Comparison of ENCODE assay signal across 8 cellular contexts in the genomic region with DNA sequence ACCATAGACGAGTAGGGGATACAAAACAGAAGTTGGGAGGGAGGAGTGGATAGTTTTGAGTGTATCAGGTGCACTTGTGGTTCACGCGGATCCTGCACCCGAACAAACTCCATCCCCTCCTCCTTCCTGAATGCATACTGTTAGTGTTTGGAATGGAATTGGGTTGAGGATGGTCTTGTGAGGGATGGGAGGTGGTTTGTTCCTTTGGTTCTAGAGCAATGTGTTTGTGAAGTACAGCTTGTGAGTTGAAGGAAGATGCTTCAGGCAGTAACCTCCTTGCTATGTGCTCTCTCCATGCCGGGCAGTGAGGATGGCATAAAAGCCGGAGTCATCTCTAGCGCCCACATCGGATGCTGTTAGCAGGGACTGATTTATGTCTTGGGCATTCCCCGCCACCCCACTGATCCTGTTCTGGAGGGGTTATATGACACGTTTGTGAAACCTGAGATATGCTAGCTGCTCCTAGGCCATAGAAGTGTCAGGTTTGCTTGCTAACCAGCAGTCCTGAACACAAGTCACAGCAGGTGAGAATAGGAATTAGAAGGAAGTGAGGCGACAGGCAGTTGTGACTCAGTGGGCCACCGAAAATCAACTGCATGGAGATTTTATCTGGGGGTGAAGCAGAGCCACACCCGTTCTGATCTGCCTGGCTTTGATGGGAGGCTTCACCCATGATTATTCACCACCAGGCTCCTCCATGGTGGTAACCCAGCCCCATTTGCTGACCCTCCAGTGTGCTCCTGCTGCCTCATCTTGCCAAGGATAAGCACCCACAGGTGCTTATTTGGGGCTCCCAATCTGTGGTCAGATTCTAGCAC. TPM values are rescaled to one million over a fixed set of nuclear protein-coding genes. Genes with fewer than 3 reads are reported as not detected.
DNase-seq lines count a peak whose midpoint lies in the region; ATAC-seq and FAIRE-seq lines count a peak whose summit lies in the region.

No MANE protein-coding gene starts in this region.

- FAIRE-seq in GM18507 (lab: Jason Lieb, UNC) = peak; percentile 73

- H3K9me3 ChIP-seq in skeletal muscle satellite cell (replicated peaks; ENCODE audit: low read length) = no peaks in the 10 kb centered on the region

- H3K4me2 ChIP-seq in skeletal muscle satellite cell (ENCODE audit: low read length) = peak overlapping the region; percentile 77

- no peak for ATAC-seq in GM18861 (IDR thresholded peaks at IDR 0.05; ENCODE audit: unreplicated experiment)
- no peak for ATAC-seq in HG03039 (IDR thresholded peaks at IDR 0.05; ENCODE audit: unreplicated experiment)
- no peak for ATAC-seq in HG03025 (IDR thresholded peaks at IDR 0.05; ENCODE audit: low FRiP score, unreplicated experiment)

- H3K36me3 ChIP-seq in skeletal muscle satellite cell (ENCODE audit: insufficient read depth, low read length) = peaks cover 7% of the 10 kb centered on the region

- H3K9ac ChIP-seq in skeletal muscle satellite cell (ENCODE audit: low read depth, low read length) = no peak overlapping the region

- H3K4me3 ChIP-seq in skeletal muscle satellite cell (ENCODE audit: low read length) = peak overlapping the region; percentile 74

- DNase-seq in GM18507 (ENCODE audit: extremely low spot score, insufficient read length, low read depth) (no peak), NCI-H345 treated with DMSO at 0.1 percent for 48 hours (lab: John Stamatoyannopoulos, UW; ENCODE audit: unreplicated experiment) (peak; percentile 33), glomerular visceral epithelial cell (ENCODE audit: extremely low spot score) (peak; percentile 76)
- peak; percentile 79 to 81 for DNase-seq in activated T-cell treated with anti-CD3 and anti-CD28 coated beads, Interleukin-2, amount 50 U/mL, for 48 hours

- H3K4me1 ChIP-seq in skeletal muscle satellite cell (ENCODE audit: control insufficient read depth, insufficient read depth, low read length) = peaks cover 44% of the 10 kb centered on the region

- no peaks in the 10 kb centered on the region for H3K27me3 ChIP-seq in skeletal muscle satellite cell (ENCODE audit: control insufficient read depth, insufficient read depth, low read length)

RNA-seq across cellular contexts. Expression of a gene that starts 2.2 kb away (rescaled TPM):
- 23.6 and 32.2 TPM in 2 replicates for total RNA-seq in skeletal muscle satellite cell (2012; rRNA removed)

RNA-seq across cellular contexts. Expression of a gene that starts 37.2 kb away (rescaled TPM):
- 4.8 and 5.3 TPM in 2 replicates for total RNA-seq in skeletal muscle satellite cell (2012; rRNA removed)

RNA-seq across cellular contexts. Expression of a gene that starts 40.7 kb away (rescaled TPM):
- not detected in 2 replicates for total RNA-seq in skeletal muscle satellite cell (2012; rRNA removed)
